In the genomic region with DNA sequence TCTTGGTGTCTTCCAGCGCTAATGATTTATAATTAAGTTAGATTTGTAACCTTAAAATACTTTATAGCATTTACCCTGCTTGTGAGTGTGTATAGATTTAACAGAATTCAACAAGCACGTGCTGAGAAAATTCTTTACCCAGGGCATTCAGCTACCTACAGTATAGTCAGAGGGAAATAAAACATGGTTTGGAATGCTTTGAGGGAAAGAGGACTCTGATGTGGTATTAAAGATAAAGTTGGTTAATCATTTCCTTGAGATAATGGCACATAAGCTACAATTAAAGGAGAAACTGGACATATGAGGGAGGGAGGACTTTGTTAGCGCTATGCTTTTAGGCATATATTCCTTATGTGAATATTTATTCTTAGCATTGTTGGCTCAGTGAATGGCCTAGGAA, we compare ENCODE assay signal across 16 cellular contexts.
"Had no signal": no experiment of that assay in that cellular context is flagged by ENCODE, and none has a peak within 500 bp of the region (broad histone marks: within the 10 kb centered on the region; RNA-seq: fewer than 3 reads in every experiment).

No MANE protein-coding gene starts in this region.

- H3K27me3 Mint-ChIP-seq: effector memory CD8-positive, alpha-beta T cell had no signal

- H3K36me3 Mint-ChIP-seq: naive B cell had no signal

- DNase-seq: effector memory CD8-positive, alpha-beta T cell; esophagus squamous epithelium; foreskin fibroblast; glutamatergic neuron; immature natural killer cell; left ventricle myocardium superior; mesenchymal stem cell; midbrain; naive B cell; occipital lobe; stimulated activated CD4-positive, alpha-beta T cell treated with anti-CD3 and anti-CD28 coated beads, Interleukin-12 subunit alpha, Interleukin-12 subunit beta, amount 100 ng/mL, for 4 hours; stimulated activated naive CD4-positive, alpha-beta T cell treated with Interleukin-2 at 50 U/mL for 16 hours; trophoblast cell had no signal

- H3K9me3 Mint-ChIP-seq: effector memory CD8-positive, alpha-beta T cell; immature natural killer cell; nephron had no signal

- H3K27ac Mint-ChIP-seq: effector memory CD8-positive, alpha-beta T cell; immature natural killer cell; naive B cell; nephron had no signal

- H3K4me1 Mint-ChIP-seq: nephron had no signal

- H3K4me3 Mint-ChIP-seq: effector memory CD8-positive, alpha-beta T cell; immature natural killer cell; naive B cell; nephron had no signal

- ATAC-seq: effector memory CD8-positive, alpha-beta T cell; gastroesophageal sphincter; left ventricle myocardium superior; sciatic nerve had no signal
